Comparison of ENCODE assay signal across 30 cellular contexts in genomic region chr6:98847392-98847766, GRCh38. TPM values are rescaled to one million over a fixed set of nuclear protein-coding genes. Genes with fewer than 3 reads are reported as not detected.
A peak's percentile ranks its signal among the peaks of the same experiment; 100 is the strongest.
DNase-seq lines count a peak whose midpoint lies in the region; ATAC-seq, FAIRE-seq and TF ChIP-seq lines count a peak whose summit lies in the region.
"Had no signal": no experiment of that assay in that cellular context is flagged by ENCODE, and none has a peak within 500 bp of the region (broad histone marks: within the 10 kb centered on the region; RNA-seq: fewer than 3 reads in every experiment).

No MANE protein-coding gene starts in this region.

- H3K23me2 ChIP-seq in H9 (ENCODE audit: insufficient read length, low read depth, low read length, poor library complexity, severe bottlenecking): peaks cover 16% of the 10 kb centered on the region

- H3K4me3 ChIP-seq in duodenal mucosa (ENCODE audit: low read depth in 1 of 2, low read length in 2 of 2) (peak overlapping the region; percentile 22 to 34), skeletal muscle satellite cell (ENCODE audit: low read length) (no peak overlapping the region), pancreas (peak overlapping the region in 1 of 4 donors; percentile 28)
- H3K4me3 ChIP-seq: lung had no signal

- H4K91ac ChIP-seq in H9 (ENCODE audit: insufficient read length, low read depth, low read length): no peak overlapping the region

- H2AFZ ChIP-seq in H9 (ENCODE audit: low read length): no peak overlapping the region

- H3K36me3 ChIP-seq in duodenal mucosa (ENCODE audit: control insufficient read depth in 1 of 2, insufficient read depth in 2 of 2, low read length in 2 of 2): no peaks in the 10 kb centered on the region
- H3K36me3 ChIP-seq in skeletal muscle satellite cell (ENCODE audit: insufficient read depth, low read length): no peaks in the 10 kb centered on the region
- H3K36me3 ChIP-seq in pancreas: no peaks in the 10 kb centered on the region
- H3K36me3 ChIP-seq: esophagus squamous epithelium, sigmoid colon had no signal

- H2BK15ac ChIP-seq in H9 (ENCODE audit: low read depth, low read length): no peak overlapping the region

- no peak overlapping the region for H3K4ac ChIP-seq in H9 (ENCODE audit: low read depth, low read length)

- H3K79me2 ChIP-seq in H9 (ENCODE audit: insufficient read depth, low read length): no peaks in the 10 kb centered on the region

- peak; percentile 50 for DNase-seq in H9
- peak; percentile 55 for DNase-seq in islet precursor cell
- DNase-seq in left colon: no peak
- no peak for DNase-seq in pancreas
- DNase-seq: activated CD4-positive, alpha-beta memory T cell treated with anti-CD3 and anti-CD28 coated beads for 36 hours; activated CD4-positive, CD25-positive, alpha-beta regulatory T cell; activated effector memory CD4-positive, alpha-beta T cell treated with Interleukin-2 at 50 U/mL for 16 hours; CD8-positive, alpha-beta T cell; effector memory CD8-positive, alpha-beta T cell; esophagus squamous epithelium; GDM1; immature natural killer cell; NCI-H1092; NCI-H2029; NCI-H345; NCI-H82; OCI-M1; SHP77; sigmoid colon; T1000 had no signal

- H3K4me3 Mint-ChIP-seq in H9: peak overlapping the region; percentile 49 to 70; a peak in 3 of 5 replicates
- H3K4me3 Mint-ChIP-seq: activated CD4-positive, alpha-beta memory T cell treated with anti-CD3 and anti-CD28 coated beads for 36 hours; CD8-positive, alpha-beta T cell; effector memory CD8-positive, alpha-beta T cell had no signal

- no peak overlapping the region for H2BK5ac ChIP-seq in H9 (ENCODE audit: insufficient read length, low read length)

- H3K4me1 Mint-ChIP-seq in H9: peaks cover 23 to 24% of the 10 kb centered on the region in 2 experiments

- intact Hi-C loops in left colon (cut with DNase I, micrococcal nuclease): loop anchor here in 1 of 2 donors (5.0 kb wide), 1 partner anchor 1350 kb away; no protein-coding TSS in a partner anchor
- intact Hi-C loops in pancreas (cut with DNase I): loop anchor here in 2 of 3 donors (10.0 kb wide), 2 partner anchors 1343 to 1353 kb away; no protein-coding TSS in a partner anchor

- no peak for ATAC-seq in HG03097 (IDR thresholded peaks at IDR 0.05; ENCODE audit: low FRiP score, unreplicated experiment)
- ATAC-seq in left colon: no peak
- ATAC-seq in pancreas: no peak
- no peak for ATAC-seq in HG03378 (IDR thresholded peaks at IDR 0.05; ENCODE audit: unreplicated experiment)
- ATAC-seq: CD8-positive, alpha-beta T cell; effector memory CD8-positive, alpha-beta T cell; HCT116 had no signal

- H3K56ac ChIP-seq in H9 (ENCODE audit: insufficient read length, low read depth, low read length): no peak overlapping the region

- no peak overlapping the region for H4K5ac ChIP-seq in H9 (ENCODE audit: insufficient read length, low read depth, low read length)

- no peak overlapping the region for H2BK120ac ChIP-seq in H9 (ENCODE audit: low read depth, low read length, poor library complexity, severe bottlenecking)

- H3K27ac ChIP-seq in H9 (ENCODE audit: insufficient read length, low read depth, low read length): no peak overlapping the region
- H3K27ac ChIP-seq in duodenal mucosa (ENCODE audit: low read depth, low read length): no peak overlapping the region
- H3K27ac ChIP-seq in pancreas: no peak overlapping the region
- H3K27ac ChIP-seq: esophagus squamous epithelium, sigmoid colon had no signal

- no peak overlapping the region for H2BK12ac ChIP-seq in H9 (ENCODE audit: insufficient read length, low read depth, low read length)

- H3K9me3 Mint-ChIP-seq in H9: no peaks in the 10 kb centered on the region; a peak in 1 of 5 replicates
- H3K9me3 Mint-ChIP-seq: activated CD4-positive, alpha-beta memory T cell treated with anti-CD3 and anti-CD28 coated beads for 36 hours; activated naive CD8-positive, alpha-beta T cell treated with anti-CD3 and anti-CD28 coated beads, Interleukin-2, amount 10 ng/mL, durations not matched to agents 7 days and 5 days; CD8-positive, alpha-beta T cell; effector memory CD8-positive, alpha-beta T cell had no signal

- no peaks in the 10 kb centered on the region; a peak in 1 of 7 replicates for H3K36me3 Mint-ChIP-seq in H9 (ENCODE audit: insufficient read depth in 1 of 3, low read depth in 3 of 3)
- H3K36me3 Mint-ChIP-seq: activated CD4-positive, alpha-beta memory T cell treated with anti-CD3 and anti-CD28 coated beads for 36 hours; CD8-positive, alpha-beta T cell had no signal

- H3K4me1 ChIP-seq in H9 (ENCODE audit: insufficient read depth, low read length): no peaks in the 10 kb centered on the region
- H3K4me1 ChIP-seq in duodenal mucosa (ENCODE audit: control insufficient read depth in 1 of 2, insufficient read depth in 2 of 2, low read length in 2 of 2): peaks cover 7 to 12% of the 10 kb centered on the region in 2 donors
- peaks cover 15% of the 10 kb centered on the region for H3K4me1 ChIP-seq in skeletal muscle satellite cell (ENCODE audit: control insufficient read depth, insufficient read depth, low read length)
- peaks cover 0 to 9% (median 8%) of the 10 kb centered on the region in 3 donors for H3K4me1 ChIP-seq in pancreas

- no peak overlapping the region for H3K27ac Mint-ChIP-seq in H9
- H3K27ac Mint-ChIP-seq: activated CD4-positive, alpha-beta memory T cell treated with anti-CD3 and anti-CD28 coated beads for 36 hours; activated naive CD8-positive, alpha-beta T cell treated with anti-CD3 and anti-CD28 coated beads, Interleukin-2, amount 10 ng/mL, durations not matched to agents 7 days and 5 days; CD8-positive, alpha-beta T cell; effector memory CD8-positive, alpha-beta T cell; immature natural killer cell had no signal

- no peak overlapping the region for H2BK20ac ChIP-seq in H9 (ENCODE audit: low read depth, low read length, poor library complexity, severe bottlenecking)

- H3K18ac ChIP-seq in H9 (ENCODE audit: insufficient read length, low read depth, low read length): no peak overlapping the region

- H3K27me3 Mint-ChIP-seq in H9 (ENCODE audit: low read depth): peaks cover 87% of the 10 kb centered on the region

- no peak for FAIRE-seq in pancreas (lab: Jason Lieb, UNC)
- FAIRE-seq: HTR-8/SVneo had no signal

- H3K23ac ChIP-seq in H9 (ENCODE audit: insufficient read length, low read depth, low read length): no peak overlapping the region

- H4K20me1 ChIP-seq in H9 (ENCODE audit: control insufficient read depth, insufficient read depth, insufficient read length): no peaks in the 10 kb centered on the region

- no CpG with 5 or more reads among the region's 10 CpGs for WGBS in H9 (ENCODE audit: extremely low coverage, insufficient read length, low lambda C conversion rate)
- WGBS in pancreas, 2 donors: 40 to 46% methylated on average over 10 of the region's 10 CpGs

- H4K8ac ChIP-seq in H9 (replicated peaks; ENCODE audit: insufficient read length, low read depth, low read length): no peak overlapping the region

- H3K27me3 ChIP-seq in H9 (ENCODE audit: insufficient read depth, low read length) (peaks cover 24% of the 10 kb centered on the region), duodenal mucosa (ENCODE audit: control insufficient read depth in 1 of 2, insufficient read depth in 2 of 2, low read length in 2 of 2) (peaks cover 70 to 72% of the 10 kb centered on the region in 2 donors), skeletal muscle satellite cell (ENCODE audit: control insufficient read depth, insufficient read depth, low read length) (peaks cover 57% of the 10 kb centered on the region), pancreas (peaks cover 0 to 57% (median 9%) of the 10 kb centered on the region in 4 donors)

- H3T11ph ChIP-seq in H9 (ENCODE audit: low read length): no peak overlapping the region

- H3K14ac ChIP-seq in H9 (ENCODE audit: insufficient read depth, low read length): no peak overlapping the region

- H3K9ac ChIP-seq in H9 (ENCODE audit: extremely low read depth, insufficient read length, low read length) (no peak overlapping the region), duodenal mucosa (ENCODE audit: low read depth in 1 of 2, low read length in 2 of 2) (no peak overlapping the region), skeletal muscle satellite cell (ENCODE audit: low read depth, low read length) (no peak overlapping the region)

- H2AK5ac ChIP-seq in H9 (ENCODE audit: insufficient read length, low read length): no peak overlapping the region

- TF ChIP-seq CTCF in H9 (conservative IDR thresholded peaks at IDR 0.05) (no peak), pancreas (IDR thresholded peaks at IDR 0.05) (no peak)

- H3K9me3 ChIP-seq in H9 (ENCODE audit: control insufficient read depth, low read depth, low read length) (no peaks in the 10 kb centered on the region), duodenal mucosa (ENCODE audit: control insufficient read depth in 1 of 2, low read length in 2 of 2) (no peaks in the 10 kb centered on the region), skeletal muscle satellite cell (replicated peaks; ENCODE audit: low read length) (no peaks in the 10 kb centered on the region), pancreas (no peaks in the 10 kb centered on the region)
- H3K9me3 ChIP-seq: esophagus squamous epithelium, sigmoid colon had no signal

- H3K79me1 ChIP-seq in H9 (ENCODE audit: insufficient read depth, low read depth, low read length, poor library complexity, severe bottlenecking): no peaks in the 10 kb centered on the region

- no peak overlapping the region for H3K4me2 ChIP-seq in H9 (ENCODE audit: insufficient read depth, insufficient read length, low read length)
- peak overlapping the region; percentile 71 for H3K4me2 ChIP-seq in skeletal muscle satellite cell (ENCODE audit: low read length)

RNA-seq across cellular contexts. Expression of gene POU3F2, which starts 13.0 kb away (rescaled TPM):
- total RNA-seq in H9 (2021) (0.09 and 0.15 TPM in 2 replicates), left colon (not detected), pancreas (not detected)
- under 0.01 TPM in 1 of 2 replicates, not detected in the other for total RNA-seq in skeletal muscle satellite cell (2012; rRNA removed)
- not detected for polyA plus RNA-seq in pancreas
- total RNA-seq: activated CD4-positive, alpha-beta memory T cell treated with anti-CD3 and anti-CD28 coated beads for 36 hours; activated naive CD8-positive, alpha-beta T cell treated with anti-CD3 and anti-CD28 coated beads, Interleukin-2, amount 10 ng/mL, durations not matched to agents 7 days and 5 days; CD8-positive, alpha-beta T cell; esophagus squamous epithelium; LHCN-M2; osteocyte; sigmoid colon had no signal
- polyA plus RNA-seq: immature natural killer cell, lung, sigmoid colon had no signal

Comparison
In these comparisons a context has a peak if more than half of its experiments do, and no peak if none do; other contexts are left out.
1. DNase-seq: peak in H9 (single experiment) and islet precursor cell (single experiment); none in left colon (0 of 2) and pancreas (0 of 6).